36 cellular contexts compared by ENCODE assay signal in genomic region chr6:6178795-6179194, GRCh38.
"Had no signal": no experiment of that assay in that cellular context is flagged by ENCODE, and none has a peak within 500 bp of the region (broad histone marks: within the 10 kb centered on the region; RNA-seq: fewer than 3 reads in every experiment).

No MANE protein-coding gene starts in this region.

- H3K9me3 Mint-ChIP-seq: activated B cell treated with CpG ODN at 0.5 μM for 24 hours; activated CD4-positive, alpha-beta memory T cell treated with anti-CD3 and anti-CD28 coated beads for 36 hours; activated CD4-positive, alpha-beta T cell treated with anti-CD3 and anti-CD28 coated beads, Interleukin-2, amount 10 ng/mL, durations not matched to agents 24 days and 14 days; activated CD8-positive, alpha-beta T cell treated with anti-CD3 and anti-CD28 coated beads for 36 hours; activated naive CD4-positive, alpha-beta T cell treated with anti-CD3 and anti-CD28 coated beads for 36 hours; activated naive CD4-positive, alpha-beta T cell treated with anti-CD3 and anti-CD28 coated beads, Interleukin-2, amount 50 U/mL, for 72 hours; activated naive CD8-positive, alpha-beta T cell treated with anti-CD3 and anti-CD28 coated beads for 36 hours; activated T-cell treated with anti-CD3 and anti-CD28 coated beads, Interleukin-2, amount 50 U/mL, for 4 hours; activated T-cell treated with anti-CD3 and anti-CD28 coated beads, Interleukin-2, amount 50 U/mL, for 72 hours; activated T-helper 1 cell treated with anti-CD3 and anti-CD28 coated beads, Interleukin-12 subunit alpha, Interleukin-12 subunit beta, Interleukin-2, Interleukin-4 antibody, amounts not matched to agents 30 ng/mL and 10 ng/mL and 1 ng/mL, durations not matched to agents 14 hours and 24 hours and 36 hours; activated T-helper 17 cell treated with anti-CD3 and anti-CD28 coated beads, Interleukin-2, amount 50 U/mL, for 72 hours; T-helper 1 cell treated with Interleukin-12 subunit alpha and Interleukin-12 subunit beta and Interleukin-4 antibody, amounts not matched to agents 30 μg/mL and 1 μg/mL, for 36 hours; T-helper 2 cell treated with Interferon-gamma antibody and Interleukin-4, amounts not matched to agents 5 μg/mL and 100 μg/mL, for 36 hours had no signal

- H3K27ac Mint-ChIP-seq: activated B cell treated with CpG ODN at 0.5 μM for 24 hours; activated CD4-positive, alpha-beta memory T cell treated with anti-CD3 and anti-CD28 coated beads for 36 hours; activated CD4-positive, alpha-beta T cell treated with anti-CD3 and anti-CD28 coated beads, Interleukin-2, amount 10 ng/mL, durations not matched to agents 24 days and 14 days; activated CD8-positive, alpha-beta T cell treated with anti-CD3 and anti-CD28 coated beads for 36 hours; activated naive CD4-positive, alpha-beta T cell treated with anti-CD3 and anti-CD28 coated beads for 36 hours; activated naive CD4-positive, alpha-beta T cell treated with anti-CD3 and anti-CD28 coated beads, Interleukin-2, amount 50 U/mL, for 72 hours; activated naive CD8-positive, alpha-beta T cell treated with anti-CD3 and anti-CD28 coated beads for 36 hours; activated T-cell treated with anti-CD3 and anti-CD28 coated beads, Interleukin-2, amount 50 U/mL, for 72 hours; activated T-helper 1 cell treated with anti-CD3 and anti-CD28 coated beads, Interleukin-12 subunit alpha, Interleukin-12 subunit beta, Interleukin-2, Interleukin-4 antibody, amounts not matched to agents 30 ng/mL and 10 ng/mL and 1 ng/mL, durations not matched to agents 14 hours and 24 hours and 36 hours; activated T-helper 17 cell treated with anti-CD3 and anti-CD28 coated beads, Interleukin-2, amount 50 U/mL, for 72 hours; T-helper 1 cell treated with Interleukin-12 subunit alpha and Interleukin-12 subunit beta and Interleukin-4 antibody, amounts not matched to agents 30 μg/mL and 1 μg/mL, for 36 hours; T-helper 2 cell treated with Interferon-gamma antibody and Interleukin-4, amounts not matched to agents 5 μg/mL and 100 μg/mL, for 36 hours had no signal

- FAIRE-seq: astrocyte, TTC549 had no signal

- H3K36me3 ChIP-seq: adrenal gland, brain microvascular endothelial cell, breast epithelium had no signal

- ATAC-seq: activated CD8-positive, alpha-beta T cell treated with anti-CD3 and anti-CD28 coated beads for 36 hours; activated naive CD4-positive, alpha-beta T cell treated with anti-CD3 and anti-CD28 coated beads, Interleukin-2, amount 50 U/mL, for 72 hours; activated T-cell treated with anti-CD3 and anti-CD28 coated beads, Interleukin-2, amount 50 U/mL, for 4 hours; activated T-cell treated with anti-CD3 and anti-CD28 coated beads, Interleukin-2, amount 50 U/mL, for 72 hours; activated T-helper 17 cell treated with anti-CD3 and anti-CD28 coated beads, Interleukin-2, amount 50 U/mL, for 72 hours; body of pancreas had no signal

- H3K4me3 Mint-ChIP-seq: activated B cell treated with CpG ODN at 0.5 μM for 24 hours; activated CD4-positive, alpha-beta memory T cell treated with anti-CD3 and anti-CD28 coated beads for 36 hours; activated CD4-positive, alpha-beta T cell treated with anti-CD3 and anti-CD28 coated beads, Interleukin-2, amount 10 ng/mL, durations not matched to agents 24 days and 14 days; activated CD8-positive, alpha-beta T cell treated with anti-CD3 and anti-CD28 coated beads for 36 hours; activated naive CD4-positive, alpha-beta T cell treated with anti-CD3 and anti-CD28 coated beads for 36 hours; activated naive CD8-positive, alpha-beta T cell treated with anti-CD3 and anti-CD28 coated beads for 36 hours; activated T-cell treated with anti-CD3 and anti-CD28 coated beads, Interleukin-2, amount 50 U/mL, for 4 hours; activated T-cell treated with anti-CD3 and anti-CD28 coated beads, Interleukin-2, amount 50 U/mL, for 72 hours; activated T-helper 1 cell treated with anti-CD3 and anti-CD28 coated beads, Interleukin-12 subunit alpha, Interleukin-12 subunit beta, Interleukin-2, Interleukin-4 antibody, amounts not matched to agents 30 ng/mL and 10 ng/mL and 1 ng/mL, durations not matched to agents 14 hours and 24 hours and 36 hours; activated T-helper 17 cell treated with anti-CD3 and anti-CD28 coated beads, Interleukin-2, amount 50 U/mL, for 72 hours; T-helper 1 cell treated with Interleukin-12 subunit alpha and Interleukin-12 subunit beta and Interleukin-4 antibody, amounts not matched to agents 30 μg/mL and 1 μg/mL, for 36 hours; T-helper 2 cell treated with Interferon-gamma antibody and Interleukin-4, amounts not matched to agents 5 μg/mL and 100 μg/mL, for 36 hours had no signal

- H3K27me3 ChIP-seq: adrenal gland, body of pancreas, brain microvascular endothelial cell, breast epithelium had no signal

- H3K4me3 ChIP-seq: adrenal gland, body of pancreas, breast epithelium had no signal

- H3K4me1 ChIP-seq: adrenal gland, body of pancreas, breast epithelium had no signal

- DNase-seq: activated B cell treated with CpG ODN at 0.5 μM for 24 hours; activated CD4-positive, alpha-beta memory T cell treated with anti-CD3 and anti-CD28 coated beads for 36 hours; activated CD4-positive, alpha-beta T cell treated with anti-CD3 and anti-CD28 coated beads for 4 hours; activated CD4-positive, alpha-beta T cell treated with anti-CD3 and anti-CD28 coated beads, Interleukin-2, amount 10 ng/mL, durations not matched to agents 24 days and 14 days; activated CD4-positive, alpha-beta T cell treated with anti-CD3 and anti-CD28 coated beads, Interleukin-2, amount 50 U/mL, for 1 hour; activated CD4-positive, alpha-beta T cell treated with anti-CD3 and anti-CD28 coated beads, Interleukin-2, amount 50 U/mL, for 4 hours; activated CD4-positive, CD25-positive, alpha-beta regulatory T cell treated with anti-CD3 and anti-CD28 coated beads, Interleukin-2, amount 50 U/mL, for 72 hours; activated CD8-positive, alpha-beta memory T cell treated with anti-CD3 and anti-CD28 coated beads, Interleukin-2, amount 50 U/mL, for 4 hours; activated CD8-positive, alpha-beta T cell treated with anti-CD3 and anti-CD28 coated beads for 36 hours; activated effector memory CD4-positive, alpha-beta T cell treated with anti-CD3 and anti-CD28 coated beads, Interleukin-2, amount 50 U/mL, for 16 hours; activated gamma-delta T cell treated with Interleukin-2 at 50 U/mL for 16 hours; activated naive CD4-positive, alpha-beta T cell; activated naive CD4-positive, alpha-beta T cell treated with anti-CD3 and anti-CD28 coated beads for 36 hours; activated naive CD4-positive, alpha-beta T cell treated with anti-CD3 and anti-CD28 coated beads, Interleukin-2, amount 50 U/mL, for 16 hours; activated naive CD8-positive, alpha-beta T cell treated with anti-CD3 and anti-CD28 coated beads for 36 hours; activated T-cell treated with anti-CD3 and anti-CD28 coated beads for 4 hours; activated T-cell treated with anti-CD3 and anti-CD28 coated beads, Interleukin-2, amount 50 U/mL, for 1 hour; activated T-cell treated with anti-CD3 and anti-CD28 coated beads, Interleukin-2, amount 50 U/mL, for 4 hours; activated T-cell treated with anti-CD3 and anti-CD28 coated beads, Interleukin-2, amount 50 U/mL, for 72 hours; adrenal gland; amniotic stem cell; aorta; body of pancreas; brain microvascular endothelial cell; central memory CD4-positive, alpha-beta T cell; T-helper 2 cell; T-helper 9 cell had no signal

- H3K4me1 Mint-ChIP-seq: activated B cell treated with CpG ODN at 0.5 μM for 24 hours; activated CD4-positive, alpha-beta T cell treated with anti-CD3 and anti-CD28 coated beads, Interleukin-2, amount 10 ng/mL, durations not matched to agents 24 days and 14 days; activated naive CD8-positive, alpha-beta T cell treated with anti-CD3 and anti-CD28 coated beads for 36 hours; activated T-helper 17 cell treated with anti-CD3 and anti-CD28 coated beads, Interleukin-2, amount 50 U/mL, for 72 hours had no signal

- H3K36me3 Mint-ChIP-seq: activated CD4-positive, alpha-beta memory T cell treated with anti-CD3 and anti-CD28 coated beads for 36 hours; activated naive CD4-positive, alpha-beta T cell treated with anti-CD3 and anti-CD28 coated beads, Interleukin-2, amount 50 U/mL, for 72 hours; activated naive CD8-positive, alpha-beta T cell treated with anti-CD3 and anti-CD28 coated beads for 36 hours had no signal

- H3K9me3 ChIP-seq: adrenal gland, body of pancreas, breast epithelium had no signal

- H3K27ac ChIP-seq: adrenal gland, body of pancreas, brain microvascular endothelial cell, breast epithelium, VCaP had no signal
